ENCODE assay signal across 9 cellular contexts in the genomic region with DNA sequence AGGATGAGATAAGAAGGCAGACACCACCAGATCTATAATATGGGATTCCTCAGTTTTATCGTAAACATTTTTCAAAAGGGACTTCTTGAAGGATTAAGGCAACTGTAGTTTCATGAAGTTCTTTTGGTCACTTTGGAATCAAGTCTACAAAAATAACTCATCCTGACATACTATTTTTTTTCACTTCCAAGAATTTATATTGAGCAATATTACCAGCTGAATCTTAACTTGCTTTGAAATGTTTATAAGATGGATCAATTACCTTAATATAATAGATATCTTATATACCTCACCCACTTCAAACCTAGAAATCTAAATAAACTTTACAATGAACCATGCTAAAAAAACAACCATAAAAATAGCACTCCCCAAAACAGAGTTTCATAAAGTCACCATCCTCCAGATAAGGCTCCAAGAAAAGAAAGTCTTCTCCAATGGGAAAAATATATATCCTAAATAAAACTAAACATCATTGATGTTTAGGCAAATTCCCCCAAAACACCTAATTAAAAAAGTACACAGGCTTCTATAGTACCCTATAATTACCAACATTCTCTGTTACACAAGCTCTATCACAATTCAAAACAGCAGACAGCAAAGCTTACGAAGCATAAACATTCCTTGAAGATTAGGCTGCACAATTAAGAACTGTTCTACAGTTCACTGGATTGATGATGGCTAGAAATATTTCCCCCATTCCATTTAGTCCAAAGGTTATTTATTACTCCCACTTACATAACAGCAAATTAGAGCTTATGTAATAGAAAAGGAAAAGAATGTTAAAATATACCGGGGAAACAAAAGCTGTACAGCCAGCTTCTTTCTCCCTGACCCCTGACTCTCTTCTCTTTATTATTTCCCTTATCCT. TPM values are rescaled to one million over a fixed set of nuclear protein-coding genes. Genes with fewer than 3 reads are reported as not detected.
DNase-seq lines count a peak whose midpoint lies in the region; ATAC-seq and TF ChIP-seq lines count a peak whose summit lies in the region.
"Had no signal": no experiment of that assay in that cellular context is flagged by ENCODE, and none has a peak within 500 bp of the region (broad histone marks: within the 10 kb centered on the region; RNA-seq: fewer than 3 reads in every experiment).

No MANE protein-coding gene starts in this region.

- no peak for ATAC-seq in Panc1
- ATAC-seq in omental fat pad (ENCODE audit: low FRiP score): peak; percentile 85
- ATAC-seq in left lobe of liver: no peak
- ATAC-seq in stimulated activated naive CD8-positive, alpha-beta T cell treated with anti-CD3 and anti-CD28 coated beads, Interleukin-15, Interleukin-2, amounts not matched to agents 100 U/mL and 50 U/mL, for 24 hours: no peak
- ATAC-seq: activated CD8-positive, alpha-beta memory T cell treated with anti-CD3 and anti-CD28 coated beads, Interleukin-2, amount 10 ng/mL, durations not matched to agents 7 days and 5 days; naive thymus-derived CD8-positive, alpha-beta T cell had no signal

- H3K27ac ChIP-seq in Panc1 (ENCODE audit: low read length) (peak overlapping the region; percentile 75), epithelial cell of prostate (peak overlapping the region; percentile 12), vagina (peak overlapping the region; percentile 58)

- no peaks in the 10 kb centered on the region for H3K9me3 ChIP-seq in Panc1 (ENCODE audit: control insufficient read depth, insufficient read depth, low read depth, low read length)
- H3K9me3 ChIP-seq in vagina: no peaks in the 10 kb centered on the region

- CTCF ChIA-PET in Panc1 (lab: Charles Lee): interaction anchor here (0.9 kb wide), 1 partner anchor 9 kb away, joined by 3 read pairs; no protein-coding TSS in a partner anchor

- intact Hi-C loops in Panc1 (cut with micrococcal nuclease; ENCODE audit: unreplicated experiment) (no loop called here), vagina (cut with DNase I) (no loop called here)

- DNase-seq in Panc1 (ENCODE audit: low read depth, low spot score): no peak
- no peak for DNase-seq in epithelial cell of prostate (ENCODE audit: low read depth, low spot score)
- DNase-seq in omental fat pad (ENCODE audit: low spot score): no peak
- no peak for DNase-seq in vagina (ENCODE audit: extremely low spot score in 2 of 2)
- no peak for DNase-seq in left lobe of liver (ENCODE audit: low spot score)
- no peak for DNase-seq in NCI-H2029 treated with DMSO at 0.1 percent for 48 hours (lab: John Stamatoyannopoulos, UW)
- DNase-seq in stimulated activated naive CD8-positive, alpha-beta T cell treated with anti-CD3 and anti-CD28 coated beads, Interleukin-15, Interleukin-2, amounts not matched to agents 100 U/mL and 50 U/mL, for 24 hours: no peak
- DNase-seq: activated CD8-positive, alpha-beta memory T cell treated with anti-CD3 and anti-CD28 coated beads, Interleukin-2, amount 10 ng/mL, durations not matched to agents 7 days and 5 days; naive thymus-derived CD8-positive, alpha-beta T cell had no signal

- TF ChIP-seq CTCF in Panc1 (IDR thresholded peaks at IDR 0.05) (no peak), omental fat pad (IDR thresholded peaks at IDR 0.05) (no peak), vagina (IDR thresholded peaks at IDR 0.05) (no peak)

- H3K36me3 ChIP-seq in Panc1 (ENCODE audit: control insufficient read depth, insufficient read depth, low read length) (no peaks in the 10 kb centered on the region; the same call in 1 of the 2 replicates), vagina (no peaks in the 10 kb centered on the region)

- BruUV-seq in Panc1 (replicated peaks; lab: Mats Ljungman, UMichigan): TSS peak; percentile 3

- POLR2A ChIA-PET in Panc1 (lab: Charles Lee): interaction anchor here (0.5 kb wide), 1 partner anchor 1897 kb away, joined by 9 read pairs; no protein-coding TSS in a partner anchor

- H3K27me3 ChIP-seq in Panc1 (ENCODE audit: control insufficient read depth, insufficient read depth, low read length): no peaks in the 10 kb centered on the region
- no peaks in the 10 kb centered on the region for H3K27me3 ChIP-seq in vagina

- H3K4me1 ChIP-seq in Panc1 (ENCODE audit: control insufficient read depth, insufficient read depth, low read length) (peaks cover 87% of the 10 kb centered on the region), vagina (peaks cover 58% of the 10 kb centered on the region)

- no peak for TF ChIP-seq POLR2A in vagina (IDR thresholded peaks at IDR 0.05)

- in situ Hi-C loops in Panc1 (cut with HindIII; ENCODE audit: low pct_unique_long_range_greater_than_20kb, low sequenced_read_pairs): no loop called here

- H3K4me3 ChIP-seq in Panc1 (ENCODE audit: low read depth in 2 of 2, low read length in 2 of 2) (no peak overlapping the region), vagina (no peak overlapping the region)

RNA-seq across cellular contexts. Expression of a gene that starts 49.6 kb away (rescaled TPM):
- total RNA-seq in Panc1 (2021; ENCODE audit: unreplicated experiment) (303 TPM), omental fat pad (100 to 1,000 TPM in 1 of 4 donors, 10 to 100 TPM in 3; 36.1 to 158 (median 47.3) TPM), vagina (40.3 TPM), left lobe of liver (13.7 TPM)
- polyA plus RNA-seq in Panc1 (2012; ENCODE audit: insufficient read length): 124 TPM

Comparison
In these comparisons a context has a peak if more than half of its experiments do, and no peak if none do; other contexts are left out.
1. H3K27ac ChIP-seq: peak in every context shown above with its lines; median percentile 75 in Panc1; 58 in vagina; 12 in epithelial cell of prostate.